8 cellular contexts compared by ENCODE assay signal in the genomic region with DNA sequence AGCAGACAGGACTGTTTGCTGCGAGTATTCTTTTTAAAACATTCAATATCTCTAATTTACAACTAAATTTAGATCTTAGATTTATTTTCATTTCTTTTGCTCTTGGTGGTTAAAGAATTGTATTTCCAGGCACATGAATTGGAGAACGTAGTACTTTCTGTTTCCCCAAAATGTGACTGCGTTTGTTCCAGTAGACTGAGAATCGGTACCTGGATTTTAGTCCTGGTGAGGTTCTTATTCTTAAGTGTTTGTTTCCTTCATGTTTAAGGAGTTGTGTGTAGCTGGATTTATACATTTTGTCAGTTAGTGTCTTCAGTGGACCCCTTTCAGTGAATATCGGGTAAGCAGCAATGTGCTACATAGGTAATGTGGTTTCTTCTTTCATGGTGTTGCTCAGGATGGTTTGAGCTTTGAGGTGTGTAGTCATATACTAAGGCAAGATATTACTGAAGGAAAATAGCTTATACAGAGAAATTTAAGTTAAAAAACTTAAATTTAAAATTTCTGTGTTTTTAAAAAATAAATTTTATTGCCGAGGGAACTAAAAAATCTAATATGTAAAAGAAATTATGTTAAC. TPM values are rescaled to one million over a fixed set of nuclear protein-coding genes. Genes with fewer than 3 reads are reported as not detected.
A peak's percentile ranks its signal among the peaks of the same experiment; 100 is the strongest.
DNase-seq lines count a peak whose midpoint lies in the region; ATAC-seq, FAIRE-seq and TF ChIP-seq lines count a peak whose summit lies in the region.

No MANE protein-coding gene starts in this region.

- peak overlapping the region; percentile 72 for H3K4me3 ChIP-seq in astrocyte of the cerebellum (ENCODE audit: low read depth, low read length)

- peak; percentile 76 for FAIRE-seq in A204.1 (lab: Jason Lieb, UNC)

- DNase-seq in HT-29 (ENCODE audit: low spot score) (peak; percentile 52), astrocyte of the cerebellum (ENCODE audit: low read depth) (no peak), lung microvascular endothelial cell (ENCODE audit: low read depth in 2 of 2) (peak; percentile 24 to 25), NCI-H510A treated with DMSO at 0.1 percent for 48 hours (lab: John Stamatoyannopoulos, UW) (no peak)

- TF ChIP-seq CTCF in astrocyte of the cerebellum (IDR thresholded peaks at IDR 0.05; ENCODE audit: low read depth, low read length, missing control alignments) = no peak

- no peak for ATAC-seq in HG02973 (IDR thresholded peaks at IDR 0.05; ENCODE audit: unreplicated experiment)
- no peak for ATAC-seq in HG03571 (IDR thresholded peaks at IDR 0.05; ENCODE audit: unreplicated experiment)
- ATAC-seq in HG02763 (IDR thresholded peaks at IDR 0.05; ENCODE audit: unreplicated experiment) = no peak

- in situ Hi-C loops in astrocyte of the cerebellum (cut with HindIII; ENCODE audit: low sequenced_read_pairs) = no loop called here

RNA-seq across cellular contexts. Expression of a gene that starts 6.8 kb away (rescaled TPM):
- total RNA-seq in HT-29 (2014; rRNA removed; shearing (Covaris generic)) = 10.8 and 12.5 TPM in 2 replicates
- total RNA-seq in lung microvascular endothelial cell = 15.3 and 24.0 TPM in 2 replicates

RNA-seq across cellular contexts. Expression of a gene that starts 7.0 kb away (rescaled TPM):
- total RNA-seq in HT-29 (2014; rRNA removed; shearing (Covaris generic)) = 0.68 and 1.4 TPM in 2 replicates
- total RNA-seq in lung microvascular endothelial cell = 1.5 and 6.0 TPM in 2 replicates

Comparison
In these comparisons a context has a peak if more than half of its experiments do, and no peak if none do; other contexts are left out.
1. DNase-seq: peak in HT-29 (single experiment) and lung microvascular endothelial cell (2 of 2); none in astrocyte of the cerebellum (single experiment) and NCI-H510A treated with DMSO at 0.1 percent for 48 hours (single experiment).